In genomic region chrX:18471296-18471695, GRCh38 we compare ENCODE assay signal across 26 cellular contexts.
"Had no signal": no experiment of that assay in that cellular context is flagged by ENCODE, and none has a peak within 500 bp of the region (broad histone marks: within the 10 kb centered on the region; RNA-seq: fewer than 3 reads in every experiment).

No MANE protein-coding gene starts in this region.

- ATAC-seq: effector memory CD8-positive, alpha-beta T cell; esophagus mucosa; foreskin keratinocyte; gastrocnemius medialis; gastroesophageal sphincter; heart left ventricle; heart right ventricle had no signal

- H3K4me1 ChIP-seq: colonic mucosa, esophagus muscularis mucosa, esophagus squamous epithelium, foreskin keratinocyte, gastrocnemius medialis, gastroesophageal sphincter, heart left ventricle, heart right ventricle had no signal

- DNase-seq: colonic mucosa; cortex of kidney; dermis blood vessel endothelial cell; dorsolateral prefrontal cortex; effector CD4-positive, alpha-beta T cell; effector CD8-positive, alpha-beta T cell; effector memory CD4-positive, alpha-beta T cell; effector memory CD8-positive, alpha-beta T cell; endodermal cell; erythroblast; esophagus squamous epithelium; foreskin fibroblast; foreskin keratinocyte; foreskin melanocyte; gastrocnemius medialis; glutamatergic neuron; head of caudate nucleus; heart left ventricle; heart right ventricle had no signal

- H3K36me3 ChIP-seq: colonic mucosa, esophagus muscularis mucosa, esophagus squamous epithelium, gastrocnemius medialis, gastroesophageal sphincter, heart left ventricle, heart right ventricle had no signal

- H3K4me3 ChIP-seq: colonic mucosa, coronary artery, dorsolateral prefrontal cortex, esophagus muscularis mucosa, esophagus squamous epithelium, gastrocnemius medialis, gastroesophageal sphincter, heart left ventricle, heart right ventricle had no signal

- H3K27me3 ChIP-seq: colonic mucosa, esophagus muscularis mucosa, esophagus squamous epithelium, foreskin keratinocyte, gastrocnemius medialis, gastroesophageal sphincter, heart left ventricle, heart right ventricle had no signal

- H3K27ac ChIP-seq: colonic mucosa, coronary artery, epithelial cell of prostate, esophagus muscularis mucosa, esophagus squamous epithelium, foreskin keratinocyte, gastrocnemius medialis, gastroesophageal sphincter, heart left ventricle, heart right ventricle had no signal

- FAIRE-seq: endometrium, frontal cortex had no signal

- H3K9me3 ChIP-seq: colonic mucosa, esophagus muscularis mucosa, esophagus squamous epithelium, gastrocnemius medialis, gastroesophageal sphincter, heart left ventricle, heart right ventricle had no signal
